ENCODE assay signal across 9 cellular contexts in the genomic region with DNA sequence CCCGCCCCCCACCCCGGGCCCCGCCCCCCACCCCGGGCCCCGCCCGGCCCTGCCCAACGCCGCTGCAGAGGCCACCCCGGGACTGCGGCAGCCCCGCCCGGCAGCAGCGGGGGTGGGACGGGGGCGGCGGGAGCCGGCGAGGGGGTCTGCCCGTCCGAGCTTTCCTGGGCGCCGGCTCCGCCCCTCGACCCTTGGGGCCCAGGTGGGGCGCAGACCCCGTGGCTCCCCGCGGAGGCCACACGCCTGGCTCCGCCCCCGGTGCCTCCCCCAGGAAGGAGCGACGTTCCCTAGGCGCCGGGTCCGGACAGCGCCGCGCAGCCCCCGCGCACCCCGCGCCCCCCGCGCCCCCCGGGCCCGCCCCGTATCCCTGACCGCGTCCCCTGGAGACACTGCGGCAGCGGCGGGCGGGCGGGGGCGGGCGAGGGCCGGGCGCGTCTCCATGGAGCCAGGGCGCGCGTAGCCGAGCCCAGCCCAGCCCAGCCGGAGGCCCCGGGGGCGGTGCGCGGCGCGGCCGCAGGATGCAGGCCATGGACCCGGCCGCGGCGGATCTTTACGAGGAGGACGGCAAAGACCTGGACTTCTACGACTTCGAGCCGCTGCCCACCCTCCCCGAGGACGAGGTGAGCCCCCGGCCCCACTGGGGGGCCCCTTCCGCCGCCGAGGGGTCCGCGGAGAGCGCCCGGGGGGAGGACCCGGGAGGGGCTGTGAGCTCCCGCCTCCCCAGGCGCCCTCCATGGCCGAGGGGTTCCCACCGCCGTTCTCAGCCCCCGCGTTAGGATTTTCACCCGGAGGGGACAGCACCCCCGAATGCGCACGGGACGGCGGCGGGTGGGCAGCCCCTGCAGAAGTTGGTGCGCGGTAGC. TPM values are rescaled to one million over a fixed set of nuclear protein-coding genes. Genes with fewer than 3 reads are reported as not detected.
DNase-seq lines count a peak whose midpoint lies in the region; ATAC-seq, FAIRE-seq and TF ChIP-seq lines count a peak whose summit lies in the region.
"Had no signal": no experiment of that assay in that cellular context is flagged by ENCODE, and none has a peak within 500 bp of the region (broad histone marks: within the 10 kb centered on the region; RNA-seq: fewer than 3 reads in every experiment).

A gene with protein sequence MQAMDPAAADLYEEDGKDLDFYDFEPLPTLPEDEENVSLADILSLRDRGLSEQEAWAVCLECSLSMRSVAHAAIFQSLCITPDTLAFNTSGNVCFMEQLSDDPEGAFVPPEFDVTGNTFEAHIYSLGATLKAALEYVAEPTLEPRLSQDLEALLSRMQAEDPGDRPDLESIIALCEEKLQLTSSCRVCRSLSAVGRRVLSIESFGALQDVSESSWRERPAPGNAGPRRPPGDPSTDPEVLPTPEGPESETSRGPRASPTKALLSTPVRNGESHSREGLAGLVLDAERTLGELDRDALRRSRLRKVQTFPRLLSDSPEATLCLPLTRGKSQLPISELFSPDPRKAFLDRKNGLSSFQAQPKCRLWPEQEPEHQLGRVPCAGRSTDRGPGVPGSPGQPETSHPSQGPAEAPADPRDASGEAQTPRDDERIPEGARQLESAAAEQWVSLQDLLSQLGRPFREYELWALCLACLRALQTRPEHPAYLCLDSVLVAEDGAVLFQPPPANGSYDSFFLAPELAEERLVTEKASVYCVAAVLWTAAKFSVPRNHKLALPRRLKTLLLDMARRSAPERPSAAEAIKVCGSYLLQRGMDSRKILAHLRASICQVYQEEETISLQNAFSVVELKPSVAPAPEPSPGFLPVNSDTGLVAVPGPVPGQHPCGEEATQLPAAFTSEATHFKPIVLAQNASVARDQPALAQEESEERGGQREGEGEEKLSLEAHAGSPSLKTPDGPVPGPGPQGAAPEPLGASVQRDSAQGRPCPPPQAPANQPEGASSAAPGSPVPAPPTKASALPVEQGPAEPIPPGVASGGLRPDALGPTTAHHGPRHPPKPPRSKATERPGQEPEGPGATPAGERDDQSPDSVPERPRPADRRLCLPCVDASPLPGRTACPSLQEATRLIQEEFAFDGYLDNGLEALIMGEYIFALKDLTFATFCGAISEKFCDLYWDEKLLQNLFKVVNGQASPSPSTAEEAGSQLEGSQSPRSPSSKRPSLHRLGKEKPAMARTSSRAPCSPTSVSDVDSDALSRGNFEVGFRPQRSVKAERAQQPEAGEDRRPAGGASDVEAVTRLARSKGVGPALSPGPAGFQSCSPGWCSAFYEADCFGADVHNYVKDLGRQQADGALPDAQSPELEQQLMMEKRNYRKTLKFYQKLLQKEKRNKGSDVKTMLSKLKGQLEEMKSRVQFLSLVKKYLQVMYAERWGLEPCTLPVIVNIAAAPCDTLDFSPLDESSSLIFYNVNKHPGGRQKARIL (N-terminal part only) (plus strand): TSS at position 270 of the 863 bp plus-strand sequence. CDS start 249 bp downstream, at position 519.

- peaks cover 5% of the 10 kb centered on the region for H3K27me3 ChIP-seq in H7 (ENCODE audit: control insufficient read depth, insufficient read depth, low read length)
- H3K27me3 ChIP-seq in K562 (ENCODE audit: control insufficient read depth in 2 of 2, insufficient read depth in 2 of 2, low read length in 2 of 2): peaks cover 0 to 37% of the 10 kb centered on the region in 2 experiments; a peak in 2 of 5 replicates

- H3K4me1 Mint-ChIP-seq in stimulated activated naive B cell treated with anti-CD40 and anti-IgM and Interleukin-4, amounts not matched to agents 10 μg/mL and 1 μg/mL and 100 μg/mL, for 72 hours: peaks cover 2 to 6% of the 10 kb centered on the region in 2 donors

- intact Hi-C loops in K562 (cut with micrococcal nuclease): no loop called here

- H4K20me1 ChIP-seq in K562 (replicated peaks; ENCODE audit: control insufficient read depth, insufficient read depth, low read length): no peaks in the 10 kb centered on the region; the same call in 1 of the 2 replicates

- peaks cover 21 to 58% of the 10 kb centered on the region in 2 donors for H3K27me3 Mint-ChIP-seq in stimulated activated naive B cell treated with anti-CD40 and anti-IgM and Interleukin-4, amounts not matched to agents 10 μg/mL and 1 μg/mL and 100 μg/mL, for 72 hours

- peak within 1 kb of the TSS in 1 of 2 experiments; percentile 17; a peak in 1 of 4 replicates for H3K9ac ChIP-seq in K562 (ENCODE audit: insufficient read depth in 1 of 2, low read depth in 2 of 2, low read length in 2 of 2)

- no peak for TF ChIP-seq RAD21 in K562 (CRISPR knock-in tag; conservative IDR thresholded peaks at IDR 0.05 in 1 of 2, IDR thresholded peaks at IDR 0.05 in 1 of 2)

- CTCF ChIA-PET in K562 (lab: Yijun Ruan, JAX; ENCODE audit: low intra/inter-chr PET ratio): no interaction called here

- peak within 1 kb of the TSS; percentile 25 to 41 for H3K4me3 Mint-ChIP-seq in stimulated activated naive B cell treated with anti-CD40 and anti-IgM and Interleukin-4, amounts not matched to agents 10 μg/mL and 1 μg/mL and 100 μg/mL, for 72 hours

- BruUV-seq in K562 (replicated peaks; lab: Mats Ljungman, UMichigan): no TSS peak

- peak within 1 kb of the TSS; percentile 32; the same call in 1 of the 2 replicates for H3K4me2 ChIP-seq in K562 (ENCODE audit: insufficient read depth, low read length)

- H3K79me2 ChIP-seq in K562 (ENCODE audit: control insufficient read depth, insufficient read depth, low read length): no peaks in the 10 kb centered on the region

- peaks cover 0 to 48% of the 10 kb centered on the region in 2 experiments; a peak in 3 of 5 replicates for H3K4me1 ChIP-seq in K562 (replicated peaks in 1 of 2; ENCODE audit: control insufficient read depth in 2 of 2, insufficient read depth in 2 of 2, low read length in 2 of 2)

- no peak for TF ChIP-seq EP300 in K562 (IDR thresholded peaks at IDR 0.05; ENCODE audit: low read length)

- peak within 1 kb of the TSS; percentile 74 for H3K4me3 ChIP-seq in H7 (ENCODE audit: insufficient read depth, low read depth, low read length)
- H3K4me3 ChIP-seq in K562: peak within 1 kb of the TSS; percentile 43

- no peak within 1 kb of the TSS for H3K27ac ChIP-seq in K562 (ENCODE audit: extremely low read depth, low read depth, low read length)

- no peak for FAIRE-seq in K562 (lab: Jason Lieb, UNC)

- POLR2A ChIA-PET in K562 (lab: Yijun Ruan, JAX): interaction anchor here (0.6 to 0.7 kb wide), 2 partner anchors 276 to 303 kb away, joined by 3 read pairs; no protein-coding TSS in a partner anchor

- TF ChIP-seq CTCF in K562 (IDR thresholded peaks at IDR 0.05 in 2 of 3, conservative IDR thresholded peaks at IDR 0.05 in 1 of 3; ENCODE audit: insufficient read depth in 2 of 3, low read depth in 1 of 3, low read length in 3 of 3) (no peak), GM10266 (IDR thresholded peaks at IDR 0.05; ENCODE audit: control insufficient read depth, insufficient read depth, low read depth, missing control alignments) (no peak)

- peak; percentile 89 for ATAC-seq in K562
- peak; percentile 62 to 70 for ATAC-seq in stimulated activated naive B cell treated with anti-CD40 and anti-IgM and Interleukin-4, amounts not matched to agents 10 μg/mL and 1 μg/mL and 100 μg/mL, for 72 hours (replicated peaks)

- peaks cover 2% of the 10 kb centered on the region for H3K36me3 ChIP-seq in H7 (replicated peaks; ENCODE audit: control insufficient read depth, insufficient read depth, low read length)
- no peaks in the 10 kb centered on the region for H3K36me3 ChIP-seq in K562 (ENCODE audit: control insufficient read depth, insufficient read depth, low read length)

- in situ Hi-C loops in ACHN (cut with HindIII; ENCODE audit: low pct_ligation_motif_present, low pct_unique_long_range_greater_than_20kb, low sequenced_read_pairs): no loop called here
- in situ Hi-C loops in K562 (cut with MboI): no loop called here

- H2AFZ ChIP-seq in K562 (ENCODE audit: low read depth, low read length): no peak within 1 kb of the TSS

- DNase-seq in ACHN (peak; percentile 45), H7 (peak; percentile 97), K562 (ENCODE audit: extremely low read depth in 1 of 4, low spot score in 3 of 4) (peak; percentile 47 to 87 (median 79)), iPS-NIHi11 (ENCODE audit: low spot score) (peak; percentile 97), GM10266 (ENCODE audit: extremely low spot score) (no peak), DMS79 (lab: John Stamatoyannopoulos, UW) (no peak), putamen (ENCODE audit: low spot score) (no peak)
- no peak for DNase-seq in stimulated activated naive B cell treated with anti-CD40 and anti-IgM and Interleukin-4, amounts not matched to agents 10 μg/mL and 1 μg/mL and 100 μg/mL, for 72 hours

- H3K9me3 ChIP-seq in K562 (replicated peaks; ENCODE audit: control insufficient read depth, insufficient read depth, low read depth, low read length): no peaks in the 10 kb centered on the region; the same call in 1 of the 2 replicates

- no peaks in the 10 kb centered on the region for H3K36me3 Mint-ChIP-seq in stimulated activated naive B cell treated with anti-CD40 and anti-IgM and Interleukin-4, amounts not matched to agents 10 μg/mL and 1 μg/mL and 100 μg/mL, for 72 hours

- peaks cover 0 to 2% of the 10 kb centered on the region in 2 donors for H3K9me3 Mint-ChIP-seq in stimulated activated naive B cell treated with anti-CD40 and anti-IgM and Interleukin-4, amounts not matched to agents 10 μg/mL and 1 μg/mL and 100 μg/mL, for 72 hours

- TF ChIP-seq POLR2A in K562 (conservative IDR thresholded peaks at IDR 0.05): no peak

- H3K9me1 ChIP-seq in K562 (ENCODE audit: control insufficient read depth, insufficient read depth, low read length): no peaks in the 10 kb centered on the region

- 28% methylated on average over 16 of the region's 108 CpGs for WGBS in K562 (ENCODE audit: insufficient coverage, low coverage, missing lambda C conversion rate)

- H3K27ac Mint-ChIP-seq in stimulated activated naive B cell treated with anti-CD40 and anti-IgM and Interleukin-4, amounts not matched to agents 10 μg/mL and 1 μg/mL and 100 μg/mL, for 72 hours: no peak within 1 kb of the TSS

RNA-seq across cellular contexts. Expression of the gene that starts here (rescaled TPM):
- total RNA-seq in H7 (2014; rRNA removed; shearing (Covaris generic)): 13.7 and 16.7 TPM in 2 replicates
- total RNA-seq in K562 (2011; cell fraction: chromatin; rRNA removed; ENCODE audit: low replicate concordance): 0.86 TPM in 1 of 2 replicates, not detected in the other
- total RNA-seq in K562 (2011; cell fraction: nucleolus; rRNA removed): 1.5 and 1.8 TPM in 2 replicates
- total RNA-seq in K562 (2011; cell fraction: nucleoplasm; rRNA removed): 2.1 TPM in 1 of 2 replicates, not detected in the other
- under 0.01 TPM in 1 of 2 replicates, not detected in the other for total RNA-seq in K562 (2014; rRNA removed)
- total RNA-seq in K562 (2014; rRNA removed; fragmentation: Illumina TruSeq; extraction: Trizol): not detected in 2 replicates
- total RNA-seq in K562 (2015; rRNA removed; fragmentation: Illumina TruSeq; extraction: Trizol): not detected in 2 replicates
- total RNA-seq in K562 (2021): 0.11 TPM in 1 of 2 replicates, not detected in the other
- 0.20 and 0.26 TPM in 2 replicates for polyA plus RNA-seq in K562 (2011; rRNA removed)
- 0.04 and 0.18 TPM in 2 replicates for polyA plus RNA-seq in K562 (2011; cell fraction: cytosol; rRNA removed)
- polyA plus RNA-seq in K562 (2011; cell fraction: nucleus; rRNA removed): 0.52 and 2.3 TPM in 2 replicates
- polyA plus RNA-seq in K562 (2012): 0.07 and 1.1 TPM in 2 replicates
- not detected in 2 replicates for polyA plus RNA-seq in K562 (2014; fragmentation: Illumina TruSeq; extraction: Trizol)
- polyA plus RNA-seq in K562 (2014; fragmentation: Nextera tagmentation; extraction: Ambion mirVana): not detected
- polyA plus RNA-seq in K562 (2014; rRNA removed): 0.07 TPM in 1 of 2 replicates, not detected in the other
- polyA minus RNA-seq in K562 (2011; rRNA and poly(A)+ RNA removed): not detected in 2 replicates
- polyA minus RNA-seq in K562 (2011; cell fraction: cytosol; rRNA and poly(A)+ RNA removed): not detected in 2 replicates
- 0.11 and 0.27 TPM in 2 replicates for polyA minus RNA-seq in K562 (2011; cell fraction: nucleus; rRNA and poly(A)+ RNA removed)
- total RNA-seq: subcutaneous adipose tissue had no signal

Comparison
In these comparisons a context has a peak if more than half of its experiments do, and no peak if none do; other contexts are left out.
1. DNase-seq: peak in ACHN (single experiment), H7 (single experiment), K562 (4 of 4) and iPS-NIHi11 (single experiment); none in stimulated activated naive B cell treated with anti-CD40 and anti-IgM and Interleukin-4, amounts not matched to agents 10 μg/mL and 1 μg/mL and 100 μg/mL, for 72 hours (single experiment), GM10266 (single experiment), DMS79 (single experiment) and putamen (single experiment).